1 cellular context compared by ENCODE assay signal in the genomic region with DNA sequence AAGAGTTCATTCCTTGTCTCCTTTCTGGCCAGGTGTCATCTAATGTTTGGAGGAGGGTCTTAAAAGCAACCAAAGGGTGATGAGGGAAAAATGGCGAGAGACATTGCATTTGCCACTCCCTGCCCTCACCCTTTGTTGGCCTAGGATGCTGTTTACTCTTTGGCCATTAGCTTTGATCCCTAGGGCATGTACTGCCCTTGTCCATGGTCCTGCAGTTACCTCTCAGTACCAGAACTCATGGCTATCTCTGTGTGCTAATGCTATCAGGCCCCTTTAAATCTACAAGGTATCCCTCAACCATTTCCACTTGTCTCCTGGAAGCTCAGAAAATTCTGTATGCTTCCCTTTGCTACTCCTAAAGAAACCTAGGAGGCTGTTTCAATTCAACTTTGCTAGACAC.
A peak's percentile ranks its signal among the peaks of the same experiment; 100 is the strongest.
TF ChIP-seq lines count a peak whose summit lies in the region.

No MANE protein-coding gene starts in this region.

TF ChIP-seq in SK-N-SH, 30 proteins besides CTCF, POLR2A, EP300 and RAD21:
- TF ChIP-seq, protein P1, sequence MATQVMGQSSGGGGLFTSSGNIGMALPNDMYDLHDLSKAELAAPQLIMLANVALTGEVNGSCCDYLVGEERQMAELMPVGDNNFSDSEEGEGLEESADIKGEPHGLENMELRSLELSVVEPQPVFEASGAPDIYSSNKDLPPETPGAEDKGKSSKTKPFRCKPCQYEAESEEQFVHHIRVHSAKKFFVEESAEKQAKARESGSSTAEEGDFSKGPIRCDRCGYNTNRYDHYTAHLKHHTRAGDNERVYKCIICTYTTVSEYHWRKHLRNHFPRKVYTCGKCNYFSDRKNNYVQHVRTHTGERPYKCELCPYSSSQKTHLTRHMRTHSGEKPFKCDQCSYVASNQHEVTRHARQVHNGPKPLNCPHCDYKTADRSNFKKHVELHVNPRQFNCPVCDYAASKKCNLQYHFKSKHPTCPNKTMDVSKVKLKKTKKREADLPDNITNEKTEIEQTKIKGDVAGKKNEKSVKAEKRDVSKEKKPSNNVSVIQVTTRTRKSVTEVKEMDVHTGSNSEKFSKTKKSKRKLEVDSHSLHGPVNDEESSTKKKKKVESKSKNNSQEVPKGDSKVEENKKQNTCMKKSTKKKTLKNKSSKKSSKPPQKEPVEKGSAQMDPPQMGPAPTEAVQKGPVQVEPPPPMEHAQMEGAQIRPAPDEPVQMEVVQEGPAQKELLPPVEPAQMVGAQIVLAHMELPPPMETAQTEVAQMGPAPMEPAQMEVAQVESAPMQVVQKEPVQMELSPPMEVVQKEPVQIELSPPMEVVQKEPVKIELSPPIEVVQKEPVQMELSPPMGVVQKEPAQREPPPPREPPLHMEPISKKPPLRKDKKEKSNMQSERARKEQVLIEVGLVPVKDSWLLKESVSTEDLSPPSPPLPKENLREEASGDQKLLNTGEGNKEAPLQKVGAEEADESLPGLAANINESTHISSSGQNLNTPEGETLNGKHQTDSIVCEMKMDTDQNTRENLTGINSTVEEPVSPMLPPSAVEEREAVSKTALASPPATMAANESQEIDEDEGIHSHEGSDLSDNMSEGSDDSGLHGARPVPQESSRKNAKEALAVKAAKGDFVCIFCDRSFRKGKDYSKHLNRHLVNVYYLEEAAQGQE (IDR thresholded peaks at IDR 0.05; ENCODE audit: low read depth, low read length), result peak; percentile 95
- no peak for TF ChIP-seq ELF1 (IDR thresholded peaks at IDR 0.05)
